Comparison of ENCODE assay signal across 8 cellular contexts in the genomic region with DNA sequence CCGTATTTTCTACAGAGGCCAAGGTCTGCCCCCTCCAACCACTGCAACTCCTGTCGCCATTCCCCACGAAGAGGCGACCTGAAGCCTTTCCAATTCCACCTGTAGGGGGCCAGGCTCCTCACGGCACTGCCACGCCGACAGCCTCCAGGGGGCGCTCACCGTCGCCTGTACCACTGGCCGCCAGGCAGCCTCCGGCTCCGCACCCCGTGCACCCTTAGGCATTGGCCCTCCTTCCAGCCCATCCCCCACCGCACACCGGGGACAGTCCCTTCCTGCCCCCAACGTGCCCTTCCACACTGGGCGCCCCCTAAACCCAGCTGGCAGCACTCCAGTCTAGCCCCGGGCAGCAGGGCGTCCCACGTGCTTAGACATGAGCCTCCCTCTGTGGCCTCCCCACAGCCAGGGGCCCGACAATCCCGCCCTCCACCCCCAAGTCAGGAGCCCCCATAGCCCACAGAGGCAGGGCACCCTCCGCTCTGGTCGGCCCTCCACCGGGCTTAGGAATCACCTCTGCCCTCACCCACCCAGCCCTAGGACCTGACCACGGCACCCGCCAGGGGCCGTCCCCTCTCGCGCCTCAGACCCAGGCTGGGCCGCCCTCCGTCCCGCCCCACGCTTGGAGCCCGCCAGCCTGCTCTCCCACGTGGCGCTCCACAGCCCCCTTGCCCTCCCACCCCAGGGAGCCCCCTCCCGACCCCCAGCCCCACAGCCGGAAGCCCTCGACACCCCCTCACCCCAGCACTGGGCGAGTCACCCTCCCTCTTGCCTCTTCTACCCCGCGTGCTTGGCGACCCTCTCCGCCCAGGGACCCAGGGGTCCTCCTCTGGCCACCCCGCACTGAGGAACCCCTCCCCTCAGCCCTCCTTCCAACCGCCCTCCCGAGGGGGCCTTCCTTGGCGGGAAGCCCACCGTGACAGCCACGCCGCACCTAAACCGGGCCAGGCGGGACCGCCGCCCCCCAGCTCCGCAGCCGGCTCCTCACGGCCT. TPM values are rescaled to one million over a fixed set of nuclear protein-coding genes. Genes with fewer than 3 reads are reported as not detected.
DNase-seq lines count a peak whose midpoint lies in the region; ATAC-seq and TF ChIP-seq lines count a peak whose summit lies in the region.

No MANE protein-coding gene starts in this region.

- WGBS in prostate gland = 83% methylated on average over 31 of the region's 60 CpGs

- H3K36me3 ChIP-seq in neural progenitor cell (no peaks in the 10 kb centered on the region), prostate gland (no peaks in the 10 kb centered on the region)

- H3K4me3 Mint-ChIP-seq in activated B cell treated with CpG ODN at 0.5 μM for 24 hours (no peak overlapping the region), neural progenitor cell (no peak overlapping the region)

- no peak overlapping the region for H3K27ac ChIP-seq in neural progenitor cell
- H3K27ac ChIP-seq in prostate gland = no peak overlapping the region

- no peaks in the 10 kb centered on the region for H3K79me2 ChIP-seq in neural progenitor cell (ENCODE audit: low read depth)

- H3K27ac Mint-ChIP-seq in activated B cell treated with CpG ODN at 0.5 μM for 24 hours (no peak overlapping the region), neural progenitor cell (no peak overlapping the region)

- H3K4me1 Mint-ChIP-seq in activated B cell treated with CpG ODN at 0.5 μM for 24 hours (peaks cover 6% of the 10 kb centered on the region), neural progenitor cell (no peaks in the 10 kb centered on the region)

- no peak overlapping the region for H3K4me3 ChIP-seq in Jurkat, Clone E6-1 (ENCODE audit: low read length)
- no peak overlapping the region for H3K4me3 ChIP-seq in neural progenitor cell
- H3K4me3 ChIP-seq in prostate gland = no peak overlapping the region

- TF ChIP-seq CTCF in GM12872 (IDR thresholded peaks at IDR 0.05; ENCODE audit: insufficient read depth, low read depth, low read length) = peak; percentile 73
- TF ChIP-seq CTCF in activated B cell treated with CpG ODN at 0.5 μM for 24 hours (IDR thresholded peaks at IDR 0.05) = no peak
- TF ChIP-seq CTCF in neural progenitor cell (IDR thresholded peaks at IDR 0.05) = peak; percentile 69
- TF ChIP-seq CTCF in prostate gland (IDR thresholded peaks at IDR 0.05) = peak in 1 of 4 experiments; percentile 26

- H3K9me3 Mint-ChIP-seq in activated B cell treated with CpG ODN at 0.5 μM for 24 hours (peaks cover 2% of the 10 kb centered on the region), neural progenitor cell (peaks cover 32% of the 10 kb centered on the region)

- H3K27me3 ChIP-seq in neural progenitor cell (no peaks in the 10 kb centered on the region), prostate gland (replicated peaks; ENCODE audit: insufficient read depth) (no peaks in the 10 kb centered on the region)

- POLR2A ChIA-PET in activated B cell treated with CpG ODN at 0.5 μM for 24 hours (lab: Charles Lee) = no interaction called here

- no peak for TF ChIP-seq POLR2A in prostate gland (IDR thresholded peaks at IDR 0.05)

- H3K36me3 Mint-ChIP-seq in activated B cell treated with CpG ODN at 0.5 μM for 24 hours (ENCODE audit: low read depth) (no peaks in the 10 kb centered on the region), neural progenitor cell (no peaks in the 10 kb centered on the region)

- H3K9ac ChIP-seq in neural progenitor cell = no peak overlapping the region

- no peaks in the 10 kb centered on the region for H3F3A ChIP-seq in neural progenitor cell (ENCODE audit: low read depth)

- no peaks in the 10 kb centered on the region for H4K20me1 ChIP-seq in neural progenitor cell (ENCODE audit: low read depth)

- peak; percentile 41 for DNase-seq in Jurkat, Clone E6-1 (ENCODE audit: low read depth, low spot score)
- peak; percentile 29 for DNase-seq in activated B cell treated with CpG ODN at 0.5 μM for 24 hours
- DNase-seq in effector CD4-positive, alpha-beta T cell = peak; percentile 23
- peak; percentile 67 for DNase-seq in neural progenitor cell (ENCODE audit: low spot score)
- no peak for DNase-seq in mucosa of gallbladder (ENCODE audit: low spot score)
- no peak for DNase-seq in prostate gland (ENCODE audit: low spot score)

- H3K4me1 ChIP-seq in neural progenitor cell (no peaks in the 10 kb centered on the region), prostate gland (replicated peaks) (no peaks in the 10 kb centered on the region)

- intact Hi-C loops in activated B cell treated with CpG ODN at 0.5 μM for 24 hours (cut with micrococcal nuclease) (no loop called here), prostate gland (cut with DNase I) (no loop called here)

- ATAC-seq in activated B cell treated with CpG ODN at 0.5 μM for 24 hours (ENCODE audit: low read depth) = peak; percentile 57
- ATAC-seq in GM18498 (IDR thresholded peaks at IDR 0.05; ENCODE audit: unreplicated experiment) = no peak

- no peak overlapping the region for H3K4me2 ChIP-seq in neural progenitor cell

- CTCF ChIA-PET in activated B cell treated with CpG ODN at 0.5 μM for 24 hours (lab: Charles Lee) = no interaction called here

- H2AFZ ChIP-seq in neural progenitor cell (replicated peaks) = no peak overlapping the region

- no peaks in the 10 kb centered on the region for H3K9me3 ChIP-seq in neural progenitor cell (ENCODE audit: low read depth)
- no peaks in the 10 kb centered on the region for H3K9me3 ChIP-seq in prostate gland

- H3K27me3 Mint-ChIP-seq in activated B cell treated with CpG ODN at 0.5 μM for 24 hours (no peaks in the 10 kb centered on the region), neural progenitor cell (ENCODE audit: insufficient read depth, low read depth) (peaks cover 4% of the 10 kb centered on the region)

RNA-seq across cellular contexts. Expression of a gene that starts 0.7 kb away (rescaled TPM):
- not detected for polyA plus RNA-seq in Jurkat, Clone E6-1 (2012; ENCODE audit: insufficient read depth, insufficient read length)
- total RNA-seq in activated B cell treated with CpG ODN at 0.5 μM for 24 hours (not detected in 2 replicates), neural progenitor cell (ENCODE audit: low replicate concordance) (not detected in 2 replicates), mucosa of gallbladder (not detected), prostate gland (1 to 10 TPM in 1 of 2 donors, not detected in 1; 6.9 TPM)

RNA-seq across cellular contexts. Expression of a gene that starts 10.8 kb away (rescaled TPM):
- 2.8 TPM for polyA plus RNA-seq in Jurkat, Clone E6-1 (2012; ENCODE audit: insufficient read depth, insufficient read length)
- total RNA-seq in activated B cell treated with CpG ODN at 0.5 μM for 24 hours = 1.5 and 1.6 TPM in 2 replicates
- total RNA-seq in neural progenitor cell (ENCODE audit: low replicate concordance) = 0.22 TPM in 1 of 2 replicates, not detected in the other
- total RNA-seq in mucosa of gallbladder = 0.60 TPM
- total RNA-seq in prostate gland = 1 to 10 TPM in 1 of 2 donors, under 1 TPM in 1; 0.23 to 3.4 TPM

RNA-seq across cellular contexts. Expression of a gene that starts 45.4 kb away (rescaled TPM):
- not detected for polyA plus RNA-seq in Jurkat, Clone E6-1 (2012; ENCODE audit: insufficient read depth, insufficient read length)
- 1.9 and 3.2 TPM in 2 replicates for total RNA-seq in activated B cell treated with CpG ODN at 0.5 μM for 24 hours
- total RNA-seq in neural progenitor cell (ENCODE audit: low replicate concordance) = 0.96 TPM in 1 of 2 replicates, not detected in the other
- 0.63 TPM for total RNA-seq in mucosa of gallbladder
- 1 to 10 TPM; 5.8 to 6.3 TPM for total RNA-seq in prostate gland

Comparison
In these comparisons a context has a peak if more than half of its experiments do, and no peak if none do; other contexts are left out.
1. DNase-seq: peak in Jurkat, Clone E6-1 (single experiment), activated B cell treated with CpG ODN at 0.5 μM for 24 hours (single experiment), effector CD4-positive, alpha-beta T cell (single experiment) and neural progenitor cell (single experiment); none in mucosa of gallbladder (single experiment) and prostate gland (single experiment).